In genomic region chr6:27138837-27139752, GRCh38 we compare ENCODE assay signal across 8 cellular contexts.
DNase-seq lines count a peak whose midpoint lies in the region; ATAC-seq and TF ChIP-seq lines count a peak whose summit lies in the region.

No MANE protein-coding gene starts in this region.

- peak overlapping the region; percentile 69 for H3K4me3 ChIP-seq in MM.1S (ENCODE audit: low read length)
- peak overlapping the region; percentile 93 for H3K4me3 ChIP-seq in endodermal cell (ENCODE audit: low read length)
- H3K4me3 ChIP-seq in mucosa of descending colon, result peak overlapping the region; percentile 20
- H3K4me3 ChIP-seq in subcutaneous abdominal adipose tissue (ENCODE audit: low read depth in 1 of 5, low read length in 5 of 5), result peak overlapping the region; percentile 70 to 84 (median 80)

- intact Hi-C loops in mucosa of descending colon (cut with DNase I, micrococcal nuclease), result loop anchor here in 1 of 2 donors (10.0 kb wide), 1 partner anchor 924 kb away; a partner anchor contains a TSS

- H2AFZ ChIP-seq in MM.1S (ENCODE audit: low read length), result peak overlapping the region; percentile 16; the same call in 1 of the 2 replicates

- H3K9me2 ChIP-seq in MM.1S (replicated peaks; ENCODE audit: insufficient read depth, low read length), result no peaks in the 10 kb centered on the region

- H3K27me3 Mint-ChIP-seq in endodermal cell (ENCODE audit: insufficient read depth), result no peaks in the 10 kb centered on the region

- peaks cover 39% of the 10 kb centered on the region for H3F3A ChIP-seq in MM.1S (ENCODE audit: insufficient read depth, low read length)

- no peaks in the 10 kb centered on the region for H3K9me3 ChIP-seq in MM.1S (replicated peaks; ENCODE audit: insufficient read depth, low read length)
- no peaks in the 10 kb centered on the region for H3K9me3 ChIP-seq in endodermal cell (ENCODE audit: control insufficient read depth, low read length)
- no peaks in the 10 kb centered on the region for H3K9me3 ChIP-seq in mucosa of descending colon
- H3K9me3 ChIP-seq in subcutaneous abdominal adipose tissue (ENCODE audit: control insufficient read depth in 5 of 5, low read length in 5 of 5), result peaks cover 0 to 2% (median 0%) of the 10 kb centered on the region in 5 donors

- no peaks in the 10 kb centered on the region for H3K27me3 ChIP-seq in MM.1S (replicated peaks; ENCODE audit: insufficient read depth, low read length)
- no peaks in the 10 kb centered on the region for H3K27me3 ChIP-seq in endodermal cell (ENCODE audit: control insufficient read depth, insufficient read depth, low read length, poor library complexity, severe bottlenecking)
- H3K27me3 ChIP-seq in subcutaneous abdominal adipose tissue (ENCODE audit: control insufficient read depth in 5 of 5, insufficient read depth in 4 of 5, low read length in 5 of 5), result no peaks in the 10 kb centered on the region

- 0 out of 2 replicates have a peak, but pooled peaks have one; percentile 8 for TF ChIP-seq CTCF in MM.1S (IDR thresholded peaks at IDR 0.05; ENCODE audit: low read length)
- peak; percentile 22 for TF ChIP-seq CTCF in endodermal cell (conservative IDR thresholded peaks at IDR 0.05)
- no peak for TF ChIP-seq CTCF in mucosa of descending colon (IDR thresholded peaks at IDR 0.05)

- H3K36me3 ChIP-seq in MM.1S (replicated peaks; ENCODE audit: insufficient read depth, low read length) (no peaks in the 10 kb centered on the region), endodermal cell (ENCODE audit: control insufficient read depth, insufficient read depth, low read length) (no peaks in the 10 kb centered on the region), mucosa of descending colon (ENCODE audit: low read depth) (no peaks in the 10 kb centered on the region), subcutaneous abdominal adipose tissue (ENCODE audit: control insufficient read depth in 5 of 5, insufficient read depth in 5 of 5, low read length in 5 of 5) (peaks cover 0 to 3% (median 0%) of the 10 kb centered on the region in 5 donors)

- in situ Hi-C loops in G401 (cut with HindIII; ENCODE audit: low sequenced_read_pairs), result no loop called here

- peaks cover 5% of the 10 kb centered on the region for H3K36me3 Mint-ChIP-seq in endodermal cell (ENCODE audit: low read depth)

- no peaks in the 10 kb centered on the region for H4K20me1 ChIP-seq in MM.1S (ENCODE audit: insufficient read depth, low read length)

- peak; percentile 45 for DNase-seq in G401 (ENCODE audit: low spot score)
- peak; percentile 92 for DNase-seq in MM.1S
- DNase-seq in activated CD4-positive, alpha-beta T cell treated with anti-CD3 and anti-CD28 coated beads, Interleukin-2, amount 50 U/mL, for 4 hours, result peak; percentile 30 to 33
- DNase-seq in endodermal cell, result peak; percentile 93
- peak; percentile 72 to 81 (median 74) for DNase-seq in mucosa of descending colon
- DNase-seq in DMS 273 treated with DMSO at 0.1 percent for 48 hours (lab: John Stamatoyannopoulos, UW), result no peak

- no peaks in the 10 kb centered on the region for H3K9me3 Mint-ChIP-seq in endodermal cell

- H3K27ac Mint-ChIP-seq in endodermal cell, result peak overlapping the region; percentile 100

- peak; percentile 51 for ATAC-seq in GM21737 (IDR thresholded peaks at IDR 0.05; ENCODE audit: unreplicated experiment)
- peak; percentile 88 for ATAC-seq in mucosa of descending colon

- H3K79me2 ChIP-seq in MM.1S (ENCODE audit: low read length), result no peaks in the 10 kb centered on the region

- peak overlapping the region; percentile 94 for H3K4me3 Mint-ChIP-seq in endodermal cell

- H3K4me1 Mint-ChIP-seq in endodermal cell, result peaks cover 32% of the 10 kb centered on the region

- H3K4me1 ChIP-seq in MM.1S (ENCODE audit: low read length) (peaks cover 10% of the 10 kb centered on the region; the same call in 1 of the 2 replicates), endodermal cell (ENCODE audit: control insufficient read depth, insufficient read depth, low read length) (peaks cover 11% of the 10 kb centered on the region), mucosa of descending colon (ENCODE audit: low read depth) (peaks cover 8% of the 10 kb centered on the region), subcutaneous abdominal adipose tissue (ENCODE audit: control insufficient read depth in 5 of 5, insufficient read depth in 5 of 5, low read length in 5 of 5) (peaks cover 0 to 19% (median 18%) of the 10 kb centered on the region in 5 donors)

- H3K27ac ChIP-seq in MM.1S (ENCODE audit: low read length) (peak overlapping the region; percentile 90), endodermal cell (ENCODE audit: low read depth, low read length) (peak overlapping the region; percentile 92), subcutaneous abdominal adipose tissue (ENCODE audit: low read depth, low read length) (peak overlapping the region; percentile 54)

- peak overlapping the region; percentile 72 for H3K4me2 ChIP-seq in MM.1S (ENCODE audit: low read depth, low read length)

- 1% methylated on average over 14 to 36 of the region's 36 CpGs for WGBS in endodermal cell (ENCODE audit: insufficient coverage in 1 of 2, insufficient read length in 1 of 2), 2 experiments

- peak overlapping the region; percentile 80 for H3K9ac ChIP-seq in MM.1S (ENCODE audit: low read length)
- peak overlapping the region; percentile 91 for H3K9ac ChIP-seq in endodermal cell (ENCODE audit: extremely low read depth, low read length, poor library complexity, severe bottlenecking)
- H3K9ac ChIP-seq in subcutaneous abdominal adipose tissue (ENCODE audit: low read length in 5 of 5), result peak overlapping the region; percentile 23 to 81 (median 69)

Comparison
In these comparisons a context has a peak if more than half of its experiments do, and no peak if none do; other contexts are left out.
1. H3K4me3 ChIP-seq: peak in every context shown above with its lines; median percentile 93 in endodermal cell; 80 in subcutaneous abdominal adipose tissue; 69 in MM.1S; 20 in mucosa of descending colon.